8 cellular contexts compared by ENCODE assay signal in genomic region chr6:166955865-166956443, GRCh38. TPM values are rescaled to one million over a fixed set of nuclear protein-coding genes. Genes with fewer than 3 reads are reported as not detected.
DNase-seq lines count a peak whose midpoint lies in the region; ATAC-seq and TF ChIP-seq lines count a peak whose summit lies in the region.

No MANE protein-coding gene starts in this region.

- H3K79me2 ChIP-seq in OCI-LY7 (ENCODE audit: insufficient read depth, low read depth, low read length), result peaks cover 31% of the 10 kb centered on the region; the same call in 1 of the 2 replicates

- no peaks in the 10 kb centered on the region for H3K9me2 ChIP-seq in OCI-LY7 (ENCODE audit: insufficient read depth, low read length)

- peaks cover 5% of the 10 kb centered on the region for H3K36me3 Mint-ChIP-seq in activated naive CD4-positive, alpha-beta T cell treated with anti-CD3 and anti-CD28 coated beads for 36 hours (ENCODE audit: low read depth)

- peak; percentile 0 for ATAC-seq in HG02885 (IDR thresholded peaks at IDR 0.05; ENCODE audit: poor library complexity, unreplicated experiment)

- H3K9ac ChIP-seq in mucosa of rectum (ENCODE audit: low read depth in 1 of 2, low read length in 2 of 2), result peak overlapping the region; percentile 81 to 90

- H3K4me3 Mint-ChIP-seq in activated naive CD4-positive, alpha-beta T cell treated with anti-CD3 and anti-CD28 coated beads for 36 hours, result peak overlapping the region; percentile 86

- CTCF ChIA-PET in activated naive CD4-positive, alpha-beta T cell treated with anti-CD3 and anti-CD28 coated beads for 36 hours (lab: Charles Lee), result interaction anchor here (0.7 to 2.4 kb wide), 5 partner anchors 8 to 169 kb away, joined by 3 to 11 read pairs (median 4); no protein-coding TSS in a partner anchor
- CTCF ChIA-PET in OCI-LY7 (lab: Charles Lee; ENCODE audit: unreplicated experiment), result interaction anchor here (0.6 kb wide), 1 partner anchor 210 kb away, joined by 22 read pairs; no protein-coding TSS in a partner anchor

- H3K27me3 ChIP-seq in ectodermal cell (ENCODE audit: control insufficient read depth, insufficient read depth, low read length, poor library complexity, severe bottlenecking) (peaks cover 21% of the 10 kb centered on the region), mucosa of rectum (ENCODE audit: control insufficient read depth in 2 of 2, insufficient read depth in 2 of 2, low read length in 2 of 2) (no peaks in the 10 kb centered on the region)

- H3K27ac ChIP-seq in OCI-LY7 (ENCODE audit: low read depth, low read length, poor library complexity, severe bottlenecking) (peak overlapping the region; percentile 87), ectodermal cell (ENCODE audit: insufficient read depth, low read depth, low read length, poor library complexity, severe bottlenecking) (no peak overlapping the region), mucosa of rectum (ENCODE audit: low read depth in 2 of 2, low read length in 2 of 2) (peak overlapping the region; percentile 98 to 99)

- no peaks in the 10 kb centered on the region for H3K27me3 Mint-ChIP-seq in activated naive CD4-positive, alpha-beta T cell treated with anti-CD3 and anti-CD28 coated beads for 36 hours (ENCODE audit: low read depth)

- peak overlapping the region; percentile 81 for H3K27ac Mint-ChIP-seq in activated naive CD4-positive, alpha-beta T cell treated with anti-CD3 and anti-CD28 coated beads for 36 hours

- no peak for TF ChIP-seq CTCF in OCI-LY7 (conservative IDR thresholded peaks at IDR 0.05; ENCODE audit: low read length)

- H3K4me1 Mint-ChIP-seq in activated naive CD4-positive, alpha-beta T cell treated with anti-CD3 and anti-CD28 coated beads for 36 hours (ENCODE audit: low read depth), result peaks cover 77% of the 10 kb centered on the region

- H3K9me3 Mint-ChIP-seq in activated naive CD4-positive, alpha-beta T cell treated with anti-CD3 and anti-CD28 coated beads for 36 hours, result no peaks in the 10 kb centered on the region

- POLR2A ChIA-PET in OCI-LY7 (lab: Charles Lee), result interaction anchor here (0.6 to 1.8 kb wide), 7 partner anchors 9 to 196 kb away, joined by 3 to 7 read pairs (median 4); no protein-coding TSS in a partner anchor

- H3K9me3 ChIP-seq in OCI-LY7 (ENCODE audit: low read length) (no peaks in the 10 kb centered on the region), ectodermal cell (ENCODE audit: control insufficient read depth, low read length) (no peaks in the 10 kb centered on the region), mucosa of rectum (ENCODE audit: control insufficient read depth in 2 of 2, low read length in 2 of 2) (no peaks in the 10 kb centered on the region)

- H3K36me3 ChIP-seq in OCI-LY7 (ENCODE audit: insufficient read depth, low read length), result peaks cover 7% of the 10 kb centered on the region; the same call in 1 of the 2 replicates
- no peaks in the 10 kb centered on the region for H3K36me3 ChIP-seq in ectodermal cell (ENCODE audit: control insufficient read depth, insufficient read depth, low read length)
- H3K36me3 ChIP-seq in mucosa of rectum (ENCODE audit: control insufficient read depth in 2 of 2, insufficient read depth in 2 of 2, low read length in 2 of 2), result peaks cover 0 to 11% of the 10 kb centered on the region in 2 donors

- H3K4me1 ChIP-seq in OCI-LY7 (ENCODE audit: insufficient read depth, low read length, poor library complexity, severe bottlenecking) (peaks cover 78% of the 10 kb centered on the region), ectodermal cell (ENCODE audit: control insufficient read depth, insufficient read depth, low read length) (peaks cover 2% of the 10 kb centered on the region), mucosa of rectum (ENCODE audit: control insufficient read depth in 2 of 2, insufficient read depth in 2 of 2, low read length in 2 of 2) (peaks cover 24 to 27% of the 10 kb centered on the region in 2 donors)

- WGBS in ectodermal cell, 2 experiments, result 1% methylated on average over 54 of the region's 54 CpGs

- DNase-seq in activated naive CD4-positive, alpha-beta T cell treated with anti-CD3 and anti-CD28 coated beads for 36 hours, result peak; percentile 45
- DNase-seq in activated naive CD4-positive, alpha-beta T cell (lab: John Stamatoyannopoulos, UW), result no peak
- DNase-seq in OCI-LY7 (ENCODE audit: low spot score), result peak; percentile 57
- no peak for DNase-seq in UCSD-AML1 (lab: John Stamatoyannopoulos, UW; ENCODE audit: unreplicated experiment)
- DNase-seq in midbrain (lab: John Stamatoyannopoulos, UW), result no peak

- H3K4me3 ChIP-seq in OCI-LY7 (ENCODE audit: low read depth, low read length, poor library complexity, severe bottlenecking) (peak overlapping the region; percentile 79), ectodermal cell (ENCODE audit: insufficient read depth, low read depth, low read length) (peak overlapping the region; percentile 78), mucosa of rectum (ENCODE audit: low read length in 2 of 2) (peak overlapping the region; percentile 89)

- intact Hi-C loops in activated naive CD4-positive, alpha-beta T cell treated with anti-CD3 and anti-CD28 coated beads for 36 hours (cut with micrococcal nuclease), result loop anchor here (1.0 to 10.0 kb wide), 4 partner anchors 13 to 701 kb away; partner anchors contain the start of genes MPC1 and RPS6KA2
- intact Hi-C loops in OCI-LY7 (cut with micrococcal nuclease; ENCODE audit: unreplicated experiment), result loop anchor here (2.0 to 10.0 kb wide), 2 partner anchors 43 to 611 kb away; partner anchors contain the start of genes CEP43 and SFT2D1

- H2AFZ ChIP-seq in OCI-LY7 (ENCODE audit: low read length), result no peak overlapping the region; the same call in 1 of the 2 replicates

- H3K4me2 ChIP-seq in OCI-LY7 (ENCODE audit: low read length), result peak overlapping the region; percentile 96

- no TSS peak for BruUV-seq in OCI-LY7 (replicated peaks; lab: Mats Ljungman, UMichigan)

- no peaks in the 10 kb centered on the region for H4K20me1 ChIP-seq in OCI-LY7 (ENCODE audit: insufficient read depth, low read length)

RNA-seq across cellular contexts. Expression of gene RNASET2, which starts 0.4 kb away (rescaled TPM):
- total RNA-seq in activated naive CD4-positive, alpha-beta T cell treated with anti-CD3 and anti-CD28 coated beads for 36 hours, result 10 to 100 TPM; 74.1 to 75.6 TPM
- total RNA-seq in OCI-LY7 (2014; rRNA removed; shearing (Covaris generic)), result 71.7 and 87.1 TPM in 2 replicates
- total RNA-seq in OCI-LY7 (2022), result 73.0 and 105 TPM in 2 replicates
- 12.6 TPM for polyA plus RNA-seq in ectodermal cell (2013, experiment 1 of 4)
- polyA plus RNA-seq in ectodermal cell (2013, experiment 2 of 4), result 15.6 TPM
- polyA plus RNA-seq in ectodermal cell (2013, experiment 3 of 4), result 15.7 TPM
- polyA plus RNA-seq in ectodermal cell (2013, experiment 4 of 4), result 20.4 TPM

RNA-seq across cellular contexts. Expression of gene CEP43, which starts 43.2 kb away (rescaled TPM):
- total RNA-seq in activated naive CD4-positive, alpha-beta T cell treated with anti-CD3 and anti-CD28 coated beads for 36 hours, result 10 to 100 TPM; 19.6 to 20.3 TPM
- 41.2 and 48.1 TPM in 2 replicates for total RNA-seq in OCI-LY7 (2014; rRNA removed; shearing (Covaris generic))
- total RNA-seq in OCI-LY7 (2022), result 34.3 and 40.4 TPM in 2 replicates
- polyA plus RNA-seq in ectodermal cell (2013, experiment 1 of 4), result 41.5 TPM
- 45.1 TPM for polyA plus RNA-seq in ectodermal cell (2013, experiment 2 of 4)
- polyA plus RNA-seq in ectodermal cell (2013, experiment 3 of 4), result 30.0 TPM
- polyA plus RNA-seq in ectodermal cell (2013, experiment 4 of 4), result 31.9 TPM

Comparison
In these comparisons a context has a peak if more than half of its experiments do, and no peak if none do; other contexts are left out.
1. DNase-seq: peak in activated naive CD4-positive, alpha-beta T cell treated with anti-CD3 and anti-CD28 coated beads for 36 hours (single experiment) and OCI-LY7 (single experiment); none in activated naive CD4-positive, alpha-beta T cell (0 of 4), UCSD-AML1 (single experiment) and midbrain (single experiment).
2. Peak in every context shown above with its lines, with median percentiles within 50 percentile points of each other: H3K4me3 ChIP-seq.